1 cellular context compared by ENCODE assay signal in the genomic region with DNA sequence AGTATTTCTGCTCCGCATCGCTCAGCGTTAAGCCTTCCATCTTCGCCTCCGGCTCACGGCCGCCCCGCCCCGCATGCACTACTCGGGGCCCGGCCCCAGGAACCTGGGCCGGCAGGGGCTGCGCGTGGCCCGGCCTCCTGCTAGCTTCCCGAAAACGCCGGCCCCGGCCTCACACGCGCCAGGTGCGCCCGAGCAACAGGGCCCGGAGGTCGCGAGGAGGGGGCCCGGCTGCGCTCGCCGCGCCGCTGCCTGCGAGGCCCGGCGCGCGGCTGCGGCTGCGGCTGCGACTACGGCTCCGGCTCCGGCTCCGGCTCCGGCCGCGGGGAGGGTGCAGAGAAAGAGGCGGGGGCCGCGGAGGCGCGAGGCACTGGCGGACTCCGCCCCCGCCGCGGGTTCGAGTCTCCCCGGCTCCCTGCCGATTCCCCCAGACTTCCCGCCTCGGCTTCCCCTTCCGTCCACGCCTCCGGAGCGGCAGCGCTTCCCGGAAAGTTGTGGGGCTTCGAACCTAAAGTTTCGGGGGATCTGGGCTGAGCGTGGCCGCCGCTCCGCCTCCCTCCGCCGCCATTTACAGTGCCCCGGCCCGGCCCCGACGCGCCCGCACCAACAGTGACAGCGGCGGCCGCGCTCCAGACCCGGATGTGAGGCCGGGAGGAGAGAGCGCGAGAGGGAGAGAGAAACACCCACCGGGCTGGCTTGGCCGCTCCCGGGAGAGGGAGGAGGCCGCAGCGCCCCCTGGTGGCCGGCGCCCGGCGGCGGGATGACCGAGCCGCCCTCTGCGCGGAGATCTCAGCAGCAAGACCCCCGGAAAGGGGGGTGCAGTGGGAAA.
TF ChIP-seq lines count a peak whose summit lies in the region.

Gene REPS1 (minus strand): TSS at position 611 of the 826 bp plus-strand sequence. CDS start 571 bp downstream, at position 40.

TF ChIP-seq in K562, 482 proteins besides CTCF, POLR2A, EP300 and RAD21 (continued from another document and continues in another):
- TF ChIP-seq, protein P1, sequence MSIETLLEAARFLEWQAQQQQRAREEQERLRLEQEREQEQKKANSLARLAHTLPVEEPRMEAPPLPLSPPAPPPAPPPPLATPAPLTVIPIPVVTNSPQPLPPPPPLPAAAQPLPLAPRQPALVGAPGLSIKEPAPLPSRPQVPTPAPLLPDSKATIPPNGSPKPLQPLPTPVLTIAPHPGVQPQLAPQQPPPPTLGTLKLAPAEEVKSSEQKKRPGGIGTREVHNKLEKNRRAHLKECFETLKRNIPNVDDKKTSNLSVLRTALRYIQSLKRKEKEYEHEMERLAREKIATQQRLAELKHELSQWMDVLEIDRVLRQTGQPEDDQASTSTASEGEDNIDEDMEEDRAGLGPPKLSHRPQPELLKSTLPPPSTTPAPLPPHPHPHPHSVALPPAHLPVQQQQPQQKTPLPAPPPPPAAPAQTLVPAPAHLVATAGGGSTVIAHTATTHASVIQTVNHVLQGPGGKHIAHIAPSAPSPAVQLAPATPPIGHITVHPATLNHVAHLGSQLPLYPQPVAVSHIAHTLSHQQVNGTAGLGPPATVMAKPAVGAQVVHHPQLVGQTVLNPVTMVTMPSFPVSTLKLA (conservative IDR thresholded peaks at IDR 0.05) = peak; percentile 61 to 84; a peak in 3 of 4 replicates
- TF ChIP-seq, protein P2, sequence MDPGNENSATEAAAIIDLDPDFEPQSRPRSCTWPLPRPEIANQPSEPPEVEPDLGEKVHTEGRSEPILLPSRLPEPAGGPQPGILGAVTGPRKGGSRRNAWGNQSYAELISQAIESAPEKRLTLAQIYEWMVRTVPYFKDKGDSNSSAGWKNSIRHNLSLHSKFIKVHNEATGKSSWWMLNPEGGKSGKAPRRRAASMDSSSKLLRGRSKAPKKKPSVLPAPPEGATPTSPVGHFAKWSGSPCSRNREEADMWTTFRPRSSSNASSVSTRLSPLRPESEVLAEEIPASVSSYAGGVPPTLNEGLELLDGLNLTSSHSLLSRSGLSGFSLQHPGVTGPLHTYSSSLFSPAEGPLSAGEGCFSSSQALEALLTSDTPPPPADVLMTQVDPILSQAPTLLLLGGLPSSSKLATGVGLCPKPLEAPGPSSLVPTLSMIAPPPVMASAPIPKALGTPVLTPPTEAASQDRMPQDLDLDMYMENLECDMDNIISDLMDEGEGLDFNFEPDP (CRISPR knock-in tag; IDR thresholded peaks at IDR 0.05) = no peak; the same call in 1 of the 2 replicates
- TF ChIP-seq BRCA1 (IDR thresholded peaks at IDR 0.05) = no peak
- TF ChIP-seq BRCA1 (CRISPR knock-in tag; IDR thresholded peaks at IDR 0.05) = no peak
- TF ChIP-seq ZBTB17 (CRISPR knock-in tag; IDR thresholded peaks at IDR 0.05) = no peak
- peak; percentile 62 for TF ChIP-seq BCOR (IDR thresholded peaks at IDR 0.05)
- TF ChIP-seq FOSL1 (tag; conservative IDR thresholded peaks at IDR 0.05) = no peak
- TF ChIP-seq RFX7 (CRISPR knock-in tag; IDR thresholded peaks at IDR 0.05) = no peak
- no peak for TF ChIP-seq LCOR (CRISPR knock-in tag; IDR thresholded peaks at IDR 0.05)
- TF ChIP-seq PHF8 (IDR thresholded peaks at IDR 0.05; ENCODE audit: borderline replicate concordance, low read length) = peak; percentile 83
- TF ChIP-seq TSHZ1 (CRISPR knock-in tag; IDR thresholded peaks at IDR 0.05) = no peak
- no peak for TF ChIP-seq BACH1 (tag; IDR thresholded peaks at IDR 0.05)
- TF ChIP-seq ZSCAN29 (IDR thresholded peaks at IDR 0.05) = 0 out of 2 replicates have a peak, but pooled peaks have one; percentile 23
- TF ChIP-seq MCM3 (IDR thresholded peaks at IDR 0.05) = no peak
- no peak for TF ChIP-seq NR2C1 (IDR thresholded peaks at IDR 0.05)
- TF ChIP-seq NR2C1 (tag; IDR thresholded peaks at IDR 0.05) = no peak
- peak; percentile 78 for TF ChIP-seq GTF2E2 (tag; IDR thresholded peaks at IDR 0.05)
- TF ChIP-seq TRIM24 (IDR thresholded peaks at IDR 0.05) = no peak
- TF ChIP-seq ESRRB (CRISPR knock-in tag; IDR thresholded peaks at IDR 0.05; ENCODE audit: borderline replicate concordance) = no peak
- TF ChIP-seq HDAC6 (IDR thresholded peaks at IDR 0.05; ENCODE audit: low read depth, low read length) = no peak
- TF ChIP-seq PRPF4 (IDR thresholded peaks at IDR 0.05; ENCODE audit: insufficient read depth, low read depth, low read length, poor library complexity, severe bottlenecking) = no peak
- TF ChIP-seq ARNT (IDR thresholded peaks at IDR 0.05) = no peak
- no peak for TF ChIP-seq CBFA2T3 (IDR thresholded peaks at IDR 0.05)
- TF ChIP-seq KDM1A (IDR thresholded peaks at IDR 0.05) = no peak
- peak; percentile 20; the same call in 1 of the 2 replicates for TF ChIP-seq NFIC (IDR thresholded peaks at IDR 0.05)
- no peak for TF ChIP-seq ZNF79 (CRISPR knock-in tag; IDR thresholded peaks at IDR 0.05; ENCODE audit: low read depth)
- no peak for TF ChIP-seq TRIM25 (IDR thresholded peaks at IDR 0.05; ENCODE audit: borderline replicate concordance)
- no peak for TF ChIP-seq TSC22D4 (tag; IDR thresholded peaks at IDR 0.05)
- TF ChIP-seq NCOA1 (IDR thresholded peaks at IDR 0.05; ENCODE audit: low read depth) = no peak
- TF ChIP-seq BMI1 (IDR thresholded peaks at IDR 0.05; ENCODE audit: low read length) = no peak
- TF ChIP-seq, protein P3, sequence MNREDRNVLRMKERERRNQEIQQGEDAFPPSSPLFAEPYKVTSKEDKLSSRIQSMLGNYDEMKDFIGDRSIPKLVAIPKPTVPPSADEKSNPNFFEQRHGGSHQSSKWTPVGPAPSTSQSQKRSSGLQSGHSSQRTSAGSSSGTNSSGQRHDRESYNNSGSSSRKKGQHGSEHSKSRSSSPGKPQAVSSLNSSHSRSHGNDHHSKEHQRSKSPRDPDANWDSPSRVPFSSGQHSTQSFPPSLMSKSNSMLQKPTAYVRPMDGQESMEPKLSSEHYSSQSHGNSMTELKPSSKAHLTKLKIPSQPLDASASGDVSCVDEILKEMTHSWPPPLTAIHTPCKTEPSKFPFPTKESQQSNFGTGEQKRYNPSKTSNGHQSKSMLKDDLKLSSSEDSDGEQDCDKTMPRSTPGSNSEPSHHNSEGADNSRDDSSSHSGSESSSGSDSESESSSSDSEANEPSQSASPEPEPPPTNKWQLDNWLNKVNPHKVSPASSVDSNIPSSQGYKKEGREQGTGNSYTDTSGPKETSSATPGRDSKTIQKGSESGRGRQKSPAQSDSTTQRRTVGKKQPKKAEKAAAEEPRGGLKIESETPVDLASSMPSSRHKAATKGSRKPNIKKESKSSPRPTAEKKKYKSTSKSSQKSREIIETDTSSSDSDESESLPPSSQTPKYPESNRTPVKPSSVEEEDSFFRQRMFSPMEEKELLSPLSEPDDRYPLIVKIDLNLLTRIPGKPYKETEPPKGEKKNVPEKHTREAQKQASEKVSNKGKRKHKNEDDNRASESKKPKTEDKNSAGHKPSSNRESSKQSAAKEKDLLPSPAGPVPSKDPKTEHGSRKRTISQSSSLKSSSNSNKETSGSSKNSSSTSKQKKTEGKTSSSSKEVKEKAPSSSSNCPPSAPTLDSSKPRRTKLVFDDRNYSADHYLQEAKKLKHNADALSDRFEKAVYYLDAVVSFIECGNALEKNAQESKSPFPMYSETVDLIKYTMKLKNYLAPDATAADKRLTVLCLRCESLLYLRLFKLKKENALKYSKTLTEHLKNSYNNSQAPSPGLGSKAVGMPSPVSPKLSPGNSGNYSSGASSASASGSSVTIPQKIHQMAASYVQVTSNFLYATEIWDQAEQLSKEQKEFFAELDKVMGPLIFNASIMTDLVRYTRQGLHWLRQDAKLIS (CRISPR knock-in tag; IDR thresholded peaks at IDR 0.05) = no peak
- no peak for TF ChIP-seq ZNF589 (CRISPR knock-in tag; IDR thresholded peaks at IDR 0.05; ENCODE audit: low read depth)
- no peak for TF ChIP-seq CCAR2 (IDR thresholded peaks at IDR 0.05; ENCODE audit: low read depth, low read length)
- TF ChIP-seq ZNF57 (CRISPR knock-in tag; IDR thresholded peaks at IDR 0.05) = no peak
- TF ChIP-seq MECOM (CRISPR knock-in tag; IDR thresholded peaks at IDR 0.05) = no peak
- no peak for TF ChIP-seq HNRNPLL (IDR thresholded peaks at IDR 0.05; ENCODE audit: low read depth, low read length, poor library complexity, severe bottlenecking)
- no peak for TF ChIP-seq KLF10 (CRISPR knock-in tag; IDR thresholded peaks at IDR 0.05)
- TF ChIP-seq, protein P4, sequence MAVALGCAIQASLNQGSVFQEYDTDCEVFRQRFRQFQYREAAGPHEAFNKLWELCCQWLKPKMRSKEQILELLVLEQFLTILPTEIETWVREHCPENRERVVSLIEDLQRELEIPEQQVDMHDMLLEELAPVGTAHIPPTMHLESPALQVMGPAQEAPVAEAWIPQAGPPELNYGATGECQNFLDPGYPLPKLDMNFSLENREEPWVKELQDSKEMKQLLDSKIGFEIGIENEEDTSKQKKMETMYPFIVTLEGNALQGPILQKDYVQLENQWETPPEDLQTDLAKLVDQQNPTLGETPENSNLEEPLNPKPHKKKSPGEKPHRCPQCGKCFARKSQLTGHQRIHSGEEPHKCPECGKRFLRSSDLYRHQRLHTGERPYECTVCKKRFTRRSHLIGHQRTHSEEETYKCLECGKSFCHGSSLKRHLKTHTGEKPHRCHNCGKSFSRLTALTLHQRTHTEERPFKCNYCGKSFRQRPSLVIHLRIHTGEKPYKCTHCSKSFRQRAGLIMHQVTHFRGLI (CRISPR knock-in tag; IDR thresholded peaks at IDR 0.05) = peak; percentile 6; the same call in 1 of the 2 replicates
- TF ChIP-seq SAFB (IDR thresholded peaks at IDR 0.05; ENCODE audit: borderline replicate concordance, low read depth, low read length) = peak; percentile 54; the same call in 1 of the 2 replicates
- no peak for TF ChIP-seq RFX1 (IDR thresholded peaks at IDR 0.05)
- TF ChIP-seq NELFE (IDR thresholded peaks at IDR 0.05; ENCODE audit: insufficient read depth, insufficient read length) = no peak
- no peak for TF ChIP-seq RFX5 (IDR thresholded peaks at IDR 0.05; ENCODE audit: low read depth, low read length)
- peak; percentile 76 for TF ChIP-seq POLR2B (IDR thresholded peaks at IDR 0.05; ENCODE audit: low read depth, partially characterized antibody)
- no peak for TF ChIP-seq RBM34 (IDR thresholded peaks at IDR 0.05; ENCODE audit: borderline replicate concordance, insufficient read depth, low read length)
- no peak for TF ChIP-seq SFPQ (IDR thresholded peaks at IDR 0.05; ENCODE audit: low read depth, low read length)
- TF ChIP-seq, protein P5, sequence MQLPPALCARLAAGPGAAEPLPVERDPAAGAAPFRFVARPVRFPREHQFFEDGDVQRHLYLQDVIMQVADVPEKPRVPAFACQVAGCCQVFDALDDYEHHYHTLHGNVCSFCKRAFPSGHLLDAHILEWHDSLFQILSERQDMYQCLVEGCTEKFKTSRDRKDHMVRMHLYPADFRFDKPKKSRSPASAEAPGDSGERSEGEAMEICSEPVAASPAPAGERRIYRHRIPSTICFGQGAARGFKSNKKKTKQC (CRISPR knock-in tag; IDR thresholded peaks at IDR 0.05) = peak; percentile 77; the same call in 1 of the 2 replicates
